Comparison of ENCODE assay signal across 18 cellular contexts in the genomic region with DNA sequence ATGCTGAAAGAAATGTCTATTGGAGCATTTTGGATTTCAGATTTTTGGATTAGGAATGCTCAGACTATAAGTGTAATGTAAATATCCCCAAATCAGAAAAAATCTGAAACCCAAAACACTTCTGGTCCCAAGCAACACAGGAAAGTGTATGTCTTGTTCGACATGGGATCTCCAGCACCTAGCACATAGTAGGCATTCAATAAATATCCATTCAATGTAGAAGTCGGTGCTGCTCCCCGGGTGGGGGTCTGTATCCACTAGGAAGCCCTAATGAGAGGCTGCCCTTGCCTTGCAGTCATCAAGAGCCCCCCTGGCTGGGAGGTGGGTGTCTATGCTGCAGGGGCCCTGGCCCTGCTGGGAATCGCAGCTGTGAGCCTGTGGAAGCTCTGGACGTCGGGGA. TPM values are rescaled to one million over a fixed set of nuclear protein-coding genes. Genes with fewer than 3 reads are reported as not detected.
A peak's percentile ranks its signal among the peaks of the same experiment; 100 is the strongest.
DNase-seq lines count a peak whose midpoint lies in the region; ATAC-seq and TF ChIP-seq lines count a peak whose summit lies in the region.
"Had no signal": no experiment of that assay in that cellular context is flagged by ENCODE, and none has a peak within 500 bp of the region (broad histone marks: within the 10 kb centered on the region; RNA-seq: fewer than 3 reads in every experiment).

No MANE protein-coding gene starts in this region.

- no peak overlapping the region for H2BK120ac ChIP-seq in mesenchymal stem cell (ENCODE audit: low read depth, low read length)

- intact Hi-C loops in vagina (cut with DNase I): no loop called here

- H3K9me2 ChIP-seq in SK-N-SH: no peaks in the 10 kb centered on the region

- H3K4ac ChIP-seq in mesenchymal stem cell (ENCODE audit: low read depth in 1 of 2, low read length in 2 of 2): no peak overlapping the region

- H3K79me1 ChIP-seq in mesenchymal stem cell (replicated peaks; ENCODE audit: low read length, poor library complexity, severe bottlenecking): no peaks in the 10 kb centered on the region

- peak overlapping the region in 1 of 2 experiments; percentile 4 for H3K14ac ChIP-seq in mesenchymal stem cell (ENCODE audit: low read length in 2 of 2)

- no peaks in the 10 kb centered on the region for H3K9me3 ChIP-seq in SK-N-SH
- no peaks in the 10 kb centered on the region for H3K9me3 ChIP-seq in SK-N-MC (ENCODE audit: low read depth, low read length)
- H3K9me3 ChIP-seq in mesenchymal stem cell (ENCODE audit: control insufficient read depth, low read length): no peaks in the 10 kb centered on the region
- H3K9me3 ChIP-seq in vagina: no peaks in the 10 kb centered on the region
- H3K9me3 ChIP-seq: MG63 had no signal

- no peak for TF ChIP-seq CTCF in SK-N-SH (IDR thresholded peaks at IDR 0.05)
- TF ChIP-seq CTCF in vagina (IDR thresholded peaks at IDR 0.05): no peak

- CTCF ChIA-PET in SK-N-SH (lab: Yijun Ruan, JAX): no interaction called here

- peaks cover 3 to 21% of the 10 kb centered on the region in 2 experiments; a peak in 3 of 4 replicates for H3K4me1 ChIP-seq in SK-N-SH (ENCODE audit: control insufficient read depth in 1 of 2, insufficient read depth in 2 of 2, low read depth in 1 of 2, low read length in 1 of 2)
- peaks cover 26% of the 10 kb centered on the region for H3K4me1 ChIP-seq in mesenchymal stem cell (ENCODE audit: control insufficient read depth, insufficient read depth, low read depth, low read length)
- peaks cover 27% of the 10 kb centered on the region for H3K4me1 ChIP-seq in vagina

- peaks cover 17% of the 10 kb centered on the region for H3F3A ChIP-seq in SK-N-SH (replicated peaks; ENCODE audit: insufficient read depth)

- H2AK5ac ChIP-seq in mesenchymal stem cell (ENCODE audit: low read length, severe bottlenecking): peak overlapping the region; percentile 83

- TF ChIP-seq POLR2A in vagina (IDR thresholded peaks at IDR 0.05): no peak

- H3K9ac ChIP-seq in SK-N-SH: no peak overlapping the region
- peak overlapping the region; percentile 34 for H3K9ac ChIP-seq in SK-N-MC (ENCODE audit: insufficient read length)
- H3K9ac ChIP-seq in mesenchymal stem cell (ENCODE audit: low read length): peak overlapping the region; percentile 58

- H3K27ac ChIP-seq in SK-N-SH (ENCODE audit: low read depth in 2 of 2, low read length in 1 of 2): peak overlapping the region in 1 of 2 experiments; percentile 74; a peak in 1 of 4 replicates
- H3K27ac ChIP-seq in SK-N-MC: peak overlapping the region; percentile 95
- H3K27ac ChIP-seq in mesenchymal stem cell (ENCODE audit: low read length, poor library complexity, severe bottlenecking): peak overlapping the region; percentile 15
- H3K27ac ChIP-seq in vagina: peak overlapping the region; percentile 73
- H3K27ac ChIP-seq: 22Rv1 had no signal

- no peaks in the 10 kb centered on the region for H3K36me3 ChIP-seq in SK-N-SH (replicated peaks in 1 of 2; ENCODE audit: control insufficient read depth in 1 of 2, insufficient read depth in 2 of 2, low read length in 1 of 2)
- H3K36me3 ChIP-seq in SK-N-MC (ENCODE audit: insufficient read depth, low read length): no peaks in the 10 kb centered on the region
- peaks cover 0 to 2% of the 10 kb centered on the region in 2 experiments for H3K36me3 ChIP-seq in mesenchymal stem cell (ENCODE audit: control insufficient read depth in 1 of 2, insufficient read depth in 2 of 2, low read depth in 1 of 2, low read length in 2 of 2)
- no peaks in the 10 kb centered on the region for H3K36me3 ChIP-seq in vagina
- H3K36me3 ChIP-seq: MG63 had no signal

- no peaks in the 10 kb centered on the region for H3K79me2 ChIP-seq in SK-N-SH (ENCODE audit: insufficient read depth)

- POLR2A ChIA-PET in SK-N-SH (lab: Yijun Ruan, JAX): no interaction called here

- ATAC-seq in SK-N-SH treated with all-trans-retinoic acid at 6 μM for 48 hours: no peak
- ATAC-seq in HG03439 (IDR thresholded peaks at IDR 0.05; ENCODE audit: unreplicated experiment): no peak
- no peak for ATAC-seq in HG03442 (IDR thresholded peaks at IDR 0.05; ENCODE audit: unreplicated experiment)

- H3K27me3 ChIP-seq in SK-N-SH (ENCODE audit: insufficient read depth) (no peaks in the 10 kb centered on the region), mesenchymal stem cell (ENCODE audit: control insufficient read depth in 1 of 2, insufficient read depth in 1 of 2, low read length in 2 of 2) (no peaks in the 10 kb centered on the region), vagina (no peaks in the 10 kb centered on the region)
- H3K27me3 ChIP-seq: MG63 had no signal

- H2AFZ ChIP-seq in SK-N-SH (ENCODE audit: low read depth) (no peak overlapping the region), mesenchymal stem cell (ENCODE audit: low read depth, low read length) (no peak overlapping the region)

- H2BK15ac ChIP-seq in mesenchymal stem cell (ENCODE audit: low read depth, poor library complexity, severe bottlenecking): peak overlapping the region; percentile 29

- H4K8ac ChIP-seq in mesenchymal stem cell (ENCODE audit: low read length): no peak overlapping the region

- no peak for TF ChIP-seq EP300 in SK-N-SH (IDR thresholded peaks at IDR 0.05; ENCODE audit: borderline replicate concordance in 1 of 2, low read depth in 1 of 2, low read length in 1 of 2)

- H3K4me3 ChIP-seq in SK-N-SH (ENCODE audit: low read depth in 2 of 2, low read length in 1 of 2) (no peak overlapping the region), SK-N-MC (peak overlapping the region; percentile 39), mesenchymal stem cell (ENCODE audit: insufficient read depth in 1 of 2, low read depth in 1 of 2, low read length in 2 of 2) (no peak overlapping the region), vagina (no peak overlapping the region)
- H3K4me3 ChIP-seq: MG63 had no signal

- no peak overlapping the region for H4K91ac ChIP-seq in mesenchymal stem cell (ENCODE audit: low read length)

- H3K4me2 ChIP-seq in SK-N-SH (peak overlapping the region; percentile 61), mesenchymal stem cell (ENCODE audit: low read length, poor library complexity, severe bottlenecking) (no peak overlapping the region)

- H2BK5ac ChIP-seq in mesenchymal stem cell (ENCODE audit: low read depth, low read length, poor library complexity, severe bottlenecking): no peak overlapping the region

- peak overlapping the region in 1 of 2 experiments; percentile 40 for H3K18ac ChIP-seq in mesenchymal stem cell (ENCODE audit: low read depth in 1 of 2, low read length in 2 of 2)

- H2BK12ac ChIP-seq in mesenchymal stem cell (ENCODE audit: low read length in 2 of 2): peak overlapping the region in 1 of 2 experiments; percentile 92

- no peak overlapping the region for H3K23ac ChIP-seq in mesenchymal stem cell (ENCODE audit: low read length in 2 of 2)

- WGBS in SK-N-SH (ENCODE audit: low lambda C conversion rate): 85% methylated on average over 6 of the region's 6 CpGs
- 90% methylated on average over 6 of the region's 6 CpGs for WGBS in mesenchymal stem cell

- DNase-seq in SK-N-SH: no peak
- no peak for DNase-seq in SK-N-MC (ENCODE audit: low read depth, low spot score)
- DNase-seq in mesenchymal stem cell: no peak
- no peak for DNase-seq in vagina (ENCODE audit: extremely low spot score in 2 of 2)
- DNase-seq in NK-92 (lab: John Stamatoyannopoulos, UW; ENCODE audit: unreplicated experiment): no peak
- DNase-seq: Calu3; CD4-positive, CD25-positive, alpha-beta regulatory T cell; DMS79; NCI-H1092 treated with DMSO at 0.1 percent for 48 hours; NCI-H1694; NCI-H345; NCI-H526 treated with DMSO at 0.1 percent for 48 hours; SIG-M5 had no signal

- H4K20me1 ChIP-seq in SK-N-SH (ENCODE audit: insufficient read depth): no peaks in the 10 kb centered on the region

- no peak for TF ChIP-seq RAD21 in SK-N-SH (IDR thresholded peaks at IDR 0.05; ENCODE audit: low read length)

TF ChIP-seq in SK-N-SH treated with all-trans-retinoic acid at 6 μM for 48 hours, 23 proteins besides CTCF, POLR2A, EP300 and RAD21 (continues in another document):
- TF ChIP-seq BACH2 (CRISPR knock-in tag; IDR thresholded peaks at IDR 0.05; ENCODE audit: borderline replicate concordance): no peak
- no peak for TF ChIP-seq ESRRG (CRISPR knock-in tag; IDR thresholded peaks at IDR 0.05)
- TF ChIP-seq ZNF565 (CRISPR knock-in tag; conservative IDR thresholded peaks at IDR 0.05; ENCODE audit: low read depth): no peak
- TF ChIP-seq PATZ1 (CRISPR knock-in tag; IDR thresholded peaks at IDR 0.05; ENCODE audit: borderline replicate concordance): no peak
- no peak for TF ChIP-seq CSDC2 (CRISPR knock-in tag; IDR thresholded peaks at IDR 0.05)
- no peak for TF ChIP-seq ZNF8 (CRISPR knock-in tag; IDR thresholded peaks at IDR 0.05)
- TF ChIP-seq TOX (CRISPR knock-in tag; IDR thresholded peaks at IDR 0.05; ENCODE audit: borderline replicate concordance): no peak
- TF ChIP-seq RARB (CRISPR knock-in tag; IDR thresholded peaks at IDR 0.05): no peak

RNA-seq across cellular contexts. Expression of gene SYT12, which starts 11.4 kb away (rescaled TPM):
- 0.52 and 0.61 TPM in 2 replicates for polyA plus RNA-seq in SK-N-SH (2012; rRNA removed)
- 0.30 and 0.39 TPM in 2 replicates for polyA plus RNA-seq in SK-N-SH (2012; cell fraction: cytosol; rRNA removed)
- polyA plus RNA-seq in SK-N-SH (2012; cell fraction: nucleus; rRNA removed): 1.2 and 1.5 TPM in 2 replicates
- not detected for polyA plus RNA-seq in mesenchymal stem cell (2013, experiment 1 of 2)
- not detected for polyA plus RNA-seq in mesenchymal stem cell (2013, experiment 2 of 2)
- 0.49 TPM for total RNA-seq in vagina
- total RNA-seq: CD4-positive, CD25-positive, alpha-beta regulatory T cell had no signal
- polyA plus RNA-seq: CD4-positive, CD25-positive, alpha-beta regulatory T cell had no signal

RNA-seq across cellular contexts. Expression of gene RHOD, which starts 22.3 kb away (rescaled TPM):
- 0.06 TPM in 1 of 2 replicates, not detected in the other for polyA plus RNA-seq in SK-N-SH (2012; rRNA removed)
- polyA plus RNA-seq in SK-N-SH (2012; cell fraction: cytosol; rRNA removed): not detected in 2 replicates
- 0.18 and 0.20 TPM in 2 replicates for polyA plus RNA-seq in SK-N-SH (2012; cell fraction: nucleus; rRNA removed)
- 2.8 TPM for polyA plus RNA-seq in mesenchymal stem cell (2013, experiment 1 of 2)
- polyA plus RNA-seq in mesenchymal stem cell (2013, experiment 2 of 2): 2.7 TPM
- total RNA-seq in vagina: 26.5 TPM
- total RNA-seq: CD4-positive, CD25-positive, alpha-beta regulatory T cell had no signal

RNA-seq across cellular contexts. Expression of gene C11orf86, which starts 59.2 kb away (rescaled TPM):
- 0.06 and 0.08 TPM in 2 replicates for polyA plus RNA-seq in SK-N-SH (2012; rRNA removed)
- 0.05 and 0.08 TPM in 2 replicates for polyA plus RNA-seq in SK-N-SH (2012; cell fraction: cytosol; rRNA removed)
- 0.04 and 0.21 TPM in 2 replicates for polyA plus RNA-seq in SK-N-SH (2012; cell fraction: nucleus; rRNA removed)
- polyA plus RNA-seq in mesenchymal stem cell (2013, experiment 1 of 2): not detected
- not detected for polyA plus RNA-seq in mesenchymal stem cell (2013, experiment 2 of 2)
- not detected for total RNA-seq in vagina
- total RNA-seq: Calu3; CD4-positive, CD25-positive, alpha-beta regulatory T cell had no signal
- polyA plus RNA-seq: CD4-positive, CD25-positive, alpha-beta regulatory T cell had no signal
